Comparison of ENCODE assay signal across 15 cellular contexts in genomic region chr4:63169836-63170235, GRCh38.
DNase-seq lines count a peak whose midpoint lies in the region; ATAC-seq and TF ChIP-seq lines count a peak whose summit lies in the region.
"Had no signal": no experiment of that assay in that cellular context is flagged by ENCODE, and none has a peak within 500 bp of the region (broad histone marks: within the 10 kb centered on the region; RNA-seq: fewer than 3 reads in every experiment).

No MANE protein-coding gene starts in this region.

- no peak overlapping the region for H3K27ac ChIP-seq in WERI-Rb-1
- H3K27ac ChIP-seq in lower lobe of right lung: no peak overlapping the region
- H3K27ac ChIP-seq: 22Rv1 had no signal

- H3K27me3 ChIP-seq in WERI-Rb-1 (ENCODE audit: insufficient read depth, low read depth, severe bottlenecking) (no peaks in the 10 kb centered on the region), lower lobe of right lung (ENCODE audit: low read depth) (no peaks in the 10 kb centered on the region)

- intact Hi-C loops in lower lobe of right lung (cut with DNase I): no loop called here

- H3K36me3 ChIP-seq in WERI-Rb-1 (no peaks in the 10 kb centered on the region), lower lobe of right lung (no peaks in the 10 kb centered on the region)

- H3K4me3 ChIP-seq in WERI-Rb-1 (ENCODE audit: low read depth, low read length) (no peak overlapping the region), retinal pigment epithelial cell (ENCODE audit: low read length) (no peak overlapping the region), lower lobe of right lung (no peak overlapping the region)
- H3K4me3 ChIP-seq: GM23338 had no signal

- no peaks in the 10 kb centered on the region for H3K4me1 ChIP-seq in lower lobe of right lung

- ATAC-seq in HG03378 (IDR thresholded peaks at IDR 0.05; ENCODE audit: unreplicated experiment): no peak
- no peak for ATAC-seq in lower lobe of right lung
- ATAC-seq: CD8-positive, alpha-beta T cell; GM23338; HepG2 had no signal

- DNase-seq in D341Med (ENCODE audit: low spot score) (peak; percentile 61), NCI-H524 (lab: John Stamatoyannopoulos, UW) (peak; percentile 50 to 79), WERI-Rb-1 (peak; percentile 40), retinal pigment epithelial cell (ENCODE audit: low read depth) (peak; percentile 49), foreskin melanocyte (no peak), lower lobe of right lung (no peak)
- DNase-seq: CD8-positive, alpha-beta T cell; COR-L47; DMS53; GF-D8; H7 had no signal

- H3K9me3 ChIP-seq in WERI-Rb-1 (ENCODE audit: severe bottlenecking) (no peaks in the 10 kb centered on the region), lower lobe of right lung (no peaks in the 10 kb centered on the region)

- no peak for TF ChIP-seq CTCF in WERI-Rb-1 (IDR thresholded peaks at IDR 0.05; ENCODE audit: low read depth, low read length)
- TF ChIP-seq CTCF in retinal pigment epithelial cell (conservative IDR thresholded peaks at IDR 0.05; ENCODE audit: low read depth, low read length): no peak
- TF ChIP-seq CTCF in lower lobe of right lung (IDR thresholded peaks at IDR 0.05): no peak

Comparison
In these comparisons a context has a peak if more than half of its experiments do, and no peak if none do; other contexts are left out.
1. DNase-seq: peak in D341Med (single experiment), NCI-H524 (2 of 2), WERI-Rb-1 (single experiment) and retinal pigment epithelial cell (single experiment); none in foreskin melanocyte (single experiment) and lower lobe of right lung (single experiment).